18 cellular contexts compared by ENCODE assay signal in the genomic region with DNA sequence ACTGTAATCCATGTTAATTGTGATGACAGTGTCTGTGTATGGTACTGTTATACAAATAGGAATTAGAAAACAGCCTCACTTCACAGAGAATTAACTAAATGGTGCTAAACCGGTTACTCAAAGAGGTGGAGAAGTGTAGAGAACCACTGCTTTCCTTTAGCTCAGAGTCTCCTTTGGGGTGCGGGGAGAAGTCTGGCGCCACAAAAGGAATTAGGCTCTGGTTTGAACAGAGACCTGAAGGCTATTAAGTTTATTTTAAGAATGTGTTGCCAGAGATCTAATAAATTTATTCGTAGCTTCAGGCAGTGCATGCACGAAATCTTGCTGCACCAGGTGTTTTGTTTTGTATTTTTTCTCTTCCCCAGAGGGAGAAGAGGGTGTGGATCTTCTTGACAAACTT.
"Had no signal": no experiment of that assay in that cellular context is flagged by ENCODE, and none has a peak within 500 bp of the region (broad histone marks: within the 10 kb centered on the region; RNA-seq: fewer than 3 reads in every experiment).

No MANE protein-coding gene starts in this region.

- H3K27me3 Mint-ChIP-seq: activated naive CD8-positive, alpha-beta T cell treated with anti-CD3 and anti-CD28 coated beads, Interleukin-2, amount 10 ng/mL, durations not matched to agents 7 days and 5 days had no signal

- H3K4me3 ChIP-seq: lower lobe of right lung, thyroid gland had no signal

- ATAC-seq: lower lobe of right lung; stimulated activated memory B cell treated with anti-CD40 and anti-IgM and Interleukin-4, amounts not matched to agents 10 μg/mL and 1 μg/mL and 100 μg/mL, for 72 hours had no signal

- H3K9me3 Mint-ChIP-seq: activated CD4-positive, alpha-beta T cell treated with anti-CD3 and anti-CD28 coated beads, Interleukin-2, amount 10 ng/mL, durations not matched to agents 7 days and 5 days; activated naive CD8-positive, alpha-beta T cell treated with anti-CD3 and anti-CD28 coated beads, Interleukin-2, amount 10 ng/mL, durations not matched to agents 7 days and 5 days; stimulated activated memory B cell treated with anti-CD40 and anti-IgM and Interleukin-4, amounts not matched to agents 10 μg/mL and 1 μg/mL and 100 μg/mL, for 72 hours had no signal

- H3K27me3 ChIP-seq: thyroid gland had no signal

- DNase-seq: activated CD4-positive, alpha-beta T cell treated with anti-CD3 and anti-CD28 coated beads, Interleukin-2, amount 10 ng/mL, durations not matched to agents 7 days and 5 days; activated CD8-positive, alpha-beta memory T cell treated with anti-CD3 and anti-CD28 coated beads for 24 hours; activated naive CD4-positive, alpha-beta T cell; activated naive CD8-positive, alpha-beta T cell treated with anti-CD3 and anti-CD28 coated beads, Interleukin-2, amount 10 ng/mL, durations not matched to agents 7 days and 5 days; anterior cingulate cortex; cerebellar nuclear complex; effector CD8-positive, alpha-beta T cell; foreskin fibroblast; glutamatergic neuron; hypothalamus; lower lobe of right lung; midbrain; retina; stimulated activated CD4-positive, alpha-beta T cell treated with anti-CD3 and anti-CD28 coated beads, Interleukin-2, amount 100 ng/mL, for 48 hours; T-helper 2 cell; thyroid gland had no signal

- H3K36me3 ChIP-seq: lower lobe of right lung, thyroid gland had no signal

- H3K36me3 Mint-ChIP-seq: activated naive CD8-positive, alpha-beta T cell treated with anti-CD3 and anti-CD28 coated beads, Interleukin-2, amount 10 ng/mL, durations not matched to agents 7 days and 5 days; stimulated activated memory B cell treated with anti-CD40 and anti-IgM and Interleukin-4, amounts not matched to agents 10 μg/mL and 1 μg/mL and 100 μg/mL, for 72 hours had no signal

- FAIRE-seq: TTC549 had no signal

- H3K4me1 Mint-ChIP-seq: activated CD4-positive, alpha-beta T cell treated with anti-CD3 and anti-CD28 coated beads, Interleukin-2, amount 10 ng/mL, durations not matched to agents 7 days and 5 days; activated naive CD8-positive, alpha-beta T cell treated with anti-CD3 and anti-CD28 coated beads, Interleukin-2, amount 10 ng/mL, durations not matched to agents 7 days and 5 days; stimulated activated memory B cell treated with anti-CD40 and anti-IgM and Interleukin-4, amounts not matched to agents 10 μg/mL and 1 μg/mL and 100 μg/mL, for 72 hours had no signal

- H3K27ac ChIP-seq: lower lobe of right lung, thyroid gland had no signal

- H3K9me3 ChIP-seq: lower lobe of right lung, thyroid gland had no signal

- H3K27ac Mint-ChIP-seq: activated CD4-positive, alpha-beta T cell treated with anti-CD3 and anti-CD28 coated beads, Interleukin-2, amount 10 ng/mL, durations not matched to agents 7 days and 5 days; activated naive CD8-positive, alpha-beta T cell treated with anti-CD3 and anti-CD28 coated beads, Interleukin-2, amount 10 ng/mL, durations not matched to agents 7 days and 5 days; stimulated activated memory B cell treated with anti-CD40 and anti-IgM and Interleukin-4, amounts not matched to agents 10 μg/mL and 1 μg/mL and 100 μg/mL, for 72 hours had no signal

- H3K4me1 ChIP-seq: lower lobe of right lung had no signal

- H3K4me3 Mint-ChIP-seq: activated CD4-positive, alpha-beta T cell treated with anti-CD3 and anti-CD28 coated beads, Interleukin-2, amount 10 ng/mL, durations not matched to agents 7 days and 5 days; activated naive CD8-positive, alpha-beta T cell treated with anti-CD3 and anti-CD28 coated beads, Interleukin-2, amount 10 ng/mL, durations not matched to agents 7 days and 5 days; stimulated activated memory B cell treated with anti-CD40 and anti-IgM and Interleukin-4, amounts not matched to agents 10 μg/mL and 1 μg/mL and 100 μg/mL, for 72 hours had no signal
